In the genomic region with DNA sequence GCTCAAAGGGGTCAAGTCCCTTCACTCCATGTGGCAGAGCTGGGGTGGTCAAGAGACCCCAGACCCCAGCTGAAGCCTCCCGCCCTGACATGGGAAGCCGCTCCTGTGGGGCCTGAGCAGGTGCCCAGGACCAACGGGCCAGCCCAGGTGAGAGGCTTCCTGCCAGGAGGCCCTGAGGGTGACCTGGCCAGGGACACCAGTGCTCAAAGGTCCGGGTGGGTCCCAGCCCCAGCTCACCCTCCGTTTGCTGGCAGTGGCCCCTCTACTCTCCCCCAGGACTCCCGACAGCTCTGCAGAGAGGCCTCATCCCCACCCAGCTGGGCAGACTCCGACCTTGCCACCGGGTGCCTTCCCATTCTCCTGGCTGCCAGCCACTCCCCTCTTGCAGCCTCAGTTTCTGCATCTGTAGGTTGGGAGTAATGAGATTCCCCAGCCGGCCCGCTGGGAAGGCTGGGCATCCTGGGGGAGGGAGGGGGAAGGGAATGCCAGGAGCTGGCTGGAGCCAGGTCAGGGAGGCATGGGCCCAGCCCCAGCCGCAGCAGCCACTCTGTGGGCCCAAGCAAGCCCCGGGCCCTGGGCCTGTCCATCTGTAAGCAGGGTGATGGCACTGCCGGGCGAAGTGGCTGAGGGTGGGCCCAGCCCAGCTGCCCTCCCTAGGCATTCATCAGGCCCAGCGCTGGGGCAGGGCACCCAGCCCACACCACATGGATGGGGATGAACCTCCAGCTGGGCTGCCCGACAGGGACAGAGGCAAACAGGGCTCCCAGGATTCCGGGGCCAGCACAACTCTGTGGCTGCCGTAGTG, we compare ENCODE assay signal across 9 cellular contexts. TPM values are rescaled to one million over a fixed set of nuclear protein-coding genes. Genes with fewer than 3 reads are reported as not detected.
DNase-seq lines count a peak whose midpoint lies in the region; ATAC-seq and TF ChIP-seq lines count a peak whose summit lies in the region.
"Had no signal": no experiment of that assay in that cellular context is flagged by ENCODE, and none has a peak within 500 bp of the region (broad histone marks: within the 10 kb centered on the region; RNA-seq: fewer than 3 reads in every experiment).

No MANE protein-coding gene starts in this region.

- no peak overlapping the region for H2AFZ ChIP-seq in OCI-LY3 (ENCODE audit: low read depth, low read length)

- H3K4me2 ChIP-seq in OCI-LY3 (ENCODE audit: low read length), result peak overlapping the region; percentile 97

- H3K9me3 ChIP-seq in OCI-LY3 (ENCODE audit: insufficient read depth, low read length) (0 out of 2 replicates have a peak, but pooled peaks cover 3% of the 10 kb centered on the region), MG63 (no peaks in the 10 kb centered on the region)

- peaks cover 55% of the 10 kb centered on the region for H3K4me1 ChIP-seq in OCI-LY3 (ENCODE audit: low read length)

- H3K27me3 ChIP-seq in OCI-LY3 (ENCODE audit: low read depth, low read length) (peaks cover 4% of the 10 kb centered on the region; the same call in 1 of the 2 replicates), MG63 (no peaks in the 10 kb centered on the region)

- no peaks in the 10 kb centered on the region for H3K79me2 ChIP-seq in OCI-LY3 (ENCODE audit: low read length)

- H3K27me3 Mint-ChIP-seq in mesothelial cell of epicardium (ENCODE audit: low read depth), result no peaks in the 10 kb centered on the region
- H3K27me3 Mint-ChIP-seq in activated CD4-positive, alpha-beta memory T cell treated with anti-CD3 and anti-CD28 coated beads, Interleukin-2, amount 10 ng/mL, durations not matched to agents 7 days and 5 days, result peaks cover 12% of the 10 kb centered on the region

- H3K9ac ChIP-seq in OCI-LY3 (ENCODE audit: low read length), result peak overlapping the region; percentile 90; the same call in 1 of the 2 replicates

- no peaks in the 10 kb centered on the region for H4K20me1 ChIP-seq in OCI-LY3 (ENCODE audit: insufficient read depth, low read length)

- peak overlapping the region; percentile 73 for H3K4me3 Mint-ChIP-seq in mesothelial cell of epicardium
- no peak overlapping the region for H3K4me3 Mint-ChIP-seq in activated CD4-positive, alpha-beta memory T cell treated with anti-CD3 and anti-CD28 coated beads, Interleukin-2, amount 10 ng/mL, durations not matched to agents 7 days and 5 days

- TF ChIP-seq CTCF in OCI-LY3 (IDR thresholded peaks at IDR 0.05; ENCODE audit: low read depth, low read length) (no peak), mesothelial cell of epicardium (IDR thresholded peaks at IDR 0.05; ENCODE audit: unreplicated experiment) (no peak)

- H3K9me3 Mint-ChIP-seq in mesothelial cell of epicardium, result no peaks in the 10 kb centered on the region
- H3K9me3 Mint-ChIP-seq in activated CD4-positive, alpha-beta memory T cell treated with anti-CD3 and anti-CD28 coated beads, Interleukin-2, amount 10 ng/mL, durations not matched to agents 7 days and 5 days, result no peaks in the 10 kb centered on the region

- H3K4me1 Mint-ChIP-seq in mesothelial cell of epicardium, result peaks cover 57% of the 10 kb centered on the region
- peaks cover 27% of the 10 kb centered on the region for H3K4me1 Mint-ChIP-seq in activated CD4-positive, alpha-beta memory T cell treated with anti-CD3 and anti-CD28 coated beads, Interleukin-2, amount 10 ng/mL, durations not matched to agents 7 days and 5 days

- peak overlapping the region; percentile 88; the same call in 1 of the 2 replicates for H3K27ac ChIP-seq in OCI-LY3 (ENCODE audit: low read length)
- peak overlapping the region; percentile 99 for H3K27ac ChIP-seq in caudate nucleus (ENCODE audit: low read depth, low read length)
- peak overlapping the region; percentile 96 for H3K27ac ChIP-seq in temporal lobe (ENCODE audit: low read depth, low read length)

- H3K4me3 ChIP-seq in OCI-LY3 (ENCODE audit: low read length) (peak overlapping the region; percentile 86), MG63 (no peak overlapping the region)

- DNase-seq in caudate nucleus (lab: John Stamatoyannopoulos, UW) (peak in 48 of 61 donors; percentile 27 to 85 (median 64)), mesothelial cell of epicardium (ENCODE audit: low spot score in 2 of 2, unreplicated experiment in 2 of 2) (no peak), MG63 (no peak)
- DNase-seq in activated CD4-positive, alpha-beta memory T cell treated with anti-CD3 and anti-CD28 coated beads, Interleukin-2, amount 10 ng/mL, durations not matched to agents 7 days and 5 days, result no peak
- DNase-seq: KBM-7 had no signal

- H3K27ac Mint-ChIP-seq in mesothelial cell of epicardium, result peak overlapping the region; percentile 96
- H3K27ac Mint-ChIP-seq in activated CD4-positive, alpha-beta memory T cell treated with anti-CD3 and anti-CD28 coated beads, Interleukin-2, amount 10 ng/mL, durations not matched to agents 7 days and 5 days, result no peak overlapping the region

- H3K36me3 ChIP-seq in OCI-LY3 (replicated peaks; ENCODE audit: low read depth, low read length) (no peaks in the 10 kb centered on the region), MG63 (no peaks in the 10 kb centered on the region)

- POLR2A ChIA-PET in activated CD4-positive, alpha-beta memory T cell treated with anti-CD3 and anti-CD28 coated beads, Interleukin-2, amount 10 ng/mL, durations not matched to agents 7 days and 5 days (lab: Charles Lee), result interaction anchor here (2.2 to 5.0 kb wide), 3 partner anchors 8 to 16 kb away, joined by 18 to 26 read pairs (median 22); a partner anchor contains a TSS

- ATAC-seq in GM21390 (IDR thresholded peaks at IDR 0.05; ENCODE audit: unreplicated experiment) (no peak), HG02798 (IDR thresholded peaks at IDR 0.05; ENCODE audit: poor library complexity, unreplicated experiment) (no peak)

- CTCF ChIA-PET in activated CD4-positive, alpha-beta memory T cell treated with anti-CD3 and anti-CD28 coated beads, Interleukin-2, amount 10 ng/mL, durations not matched to agents 7 days and 5 days (lab: Charles Lee), result interaction anchor here (1.5 to 1.9 kb wide), 3 partner anchors 8 to 14 kb away, joined by 4 to 9 read pairs (median 5); no protein-coding TSS in a partner anchor

- H3K36me3 Mint-ChIP-seq in mesothelial cell of epicardium, result no peaks in the 10 kb centered on the region
- no peaks in the 10 kb centered on the region for H3K36me3 Mint-ChIP-seq in activated CD4-positive, alpha-beta memory T cell treated with anti-CD3 and anti-CD28 coated beads, Interleukin-2, amount 10 ng/mL, durations not matched to agents 7 days and 5 days (ENCODE audit: low read depth)

RNA-seq across cellular contexts. Expression of a gene that starts 10.3 kb away (rescaled TPM):
- total RNA-seq in mesothelial cell of epicardium, result 90.2 to 92.8 TPM (median 92.5 TPM) in 3 replicates
- total RNA-seq in temporal lobe, result 15.0 TPM
- total RNA-seq in activated CD4-positive, alpha-beta memory T cell treated with anti-CD3 and anti-CD28 coated beads, Interleukin-2, amount 10 ng/mL, durations not matched to agents 7 days and 5 days, result 100 to 1,000 TPM; 120 to 132 TPM
- total RNA-seq in MG63 (2014; rRNA removed; shearing (Covaris generic); ENCODE audit: low replicate concordance), result 15.5 and 31.4 TPM in 2 replicates

RNA-seq across cellular contexts. Expression of a gene that starts 44.9 kb away (rescaled TPM):
- total RNA-seq in mesothelial cell of epicardium, result 14.1 to 17.1 TPM (median 14.4 TPM) in 3 replicates
- total RNA-seq in temporal lobe, result 2.0 TPM
- 1 to 10 TPM in 1 of 2 experiments, under 1 TPM in 1; 0.98 to 1.2 TPM for total RNA-seq in activated CD4-positive, alpha-beta memory T cell treated with anti-CD3 and anti-CD28 coated beads, Interleukin-2, amount 10 ng/mL, durations not matched to agents 7 days and 5 days
- 4.0 and 4.2 TPM in 2 replicates for total RNA-seq in MG63 (2014; rRNA removed; shearing (Covaris generic); ENCODE audit: low replicate concordance)

Comparison
In these comparisons a context has a peak if more than half of its experiments do, and no peak if none do; other contexts are left out.
1. DNase-seq: peak in caudate nucleus (48 of 61); none in mesothelial cell of epicardium (0 of 2), activated CD4-positive, alpha-beta memory T cell treated with anti-CD3 and anti-CD28 coated beads, Interleukin-2, amount 10 ng/mL, durations not matched to agents 7 days and 5 days (single experiment) and MG63 (single experiment).
2. Peak in every context shown above with its lines, with median percentiles within 50 percentile points of each other: H3K27ac ChIP-seq.